In the genomic region with DNA sequence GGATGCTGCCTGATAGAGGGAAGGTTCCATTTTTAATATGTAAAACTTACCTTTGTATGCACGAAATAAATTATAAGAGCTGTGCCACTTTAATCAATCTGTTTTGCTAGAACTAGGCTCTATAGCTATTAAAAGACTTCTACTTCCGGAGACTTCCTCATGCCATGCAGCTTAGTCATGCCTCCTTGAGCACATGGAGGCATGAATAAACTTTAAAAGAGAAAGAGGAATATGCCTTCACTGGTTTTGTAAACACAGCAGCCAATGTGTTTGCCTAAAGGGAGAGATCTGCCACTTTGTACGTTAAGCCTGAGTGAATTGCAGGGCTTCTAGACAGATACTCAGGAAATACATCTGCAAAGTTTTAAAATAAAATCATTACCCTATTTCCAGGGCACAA, we compare ENCODE assay signal across 9 cellular contexts.
DNase-seq lines count a peak whose midpoint lies in the region; ATAC-seq and TF ChIP-seq lines count a peak whose summit lies in the region.
"Had no signal": no experiment of that assay in that cellular context is flagged by ENCODE, and none has a peak within 500 bp of the region (broad histone marks: within the 10 kb centered on the region; RNA-seq: fewer than 3 reads in every experiment).

No MANE protein-coding gene starts in this region.

- H3K36me3 ChIP-seq in endocrine pancreas (ENCODE audit: control insufficient read depth, insufficient read depth, low read length) (no peaks in the 10 kb centered on the region), sigmoid colon (no peaks in the 10 kb centered on the region)

- H3K27ac ChIP-seq in sigmoid colon = peak overlapping the region in 1 of 4 donors; percentile 5

- no peak overlapping the region for H3K9ac ChIP-seq in endocrine pancreas (ENCODE audit: control insufficient read depth, insufficient read depth, low read length)

- no peak for TF ChIP-seq EP300 in sigmoid colon (IDR thresholded peaks at IDR 0.05)

- CTCF ChIA-PET in activated CD8-positive, alpha-beta T cell treated with anti-CD3 and anti-CD28 coated beads for 36 hours (lab: Charles Lee) = no interaction called here

- intact Hi-C loops in activated CD8-positive, alpha-beta T cell treated with anti-CD3 and anti-CD28 coated beads for 36 hours (cut with micrococcal nuclease) = no loop called here
- intact Hi-C loops in sigmoid colon (cut with DNase I) = no loop called here

- H3K27me3 Mint-ChIP-seq in activated CD8-positive, alpha-beta T cell treated with anti-CD3 and anti-CD28 coated beads for 36 hours = no peaks in the 10 kb centered on the region

- H3K9me3 ChIP-seq in endocrine pancreas (ENCODE audit: control insufficient read depth, low read length) = no peaks in the 10 kb centered on the region
- no peaks in the 10 kb centered on the region for H3K9me3 ChIP-seq in sigmoid colon

- no peaks in the 10 kb centered on the region for H3K4me1 ChIP-seq in endocrine pancreas (ENCODE audit: control insufficient read depth, insufficient read depth, low read length)
- peaks cover 0 to 12% (median 9%) of the 10 kb centered on the region in 4 donors for H3K4me1 ChIP-seq in sigmoid colon

- 4 to 5% methylated on average over 3 of the region's 3 CpGs for WGBS in sigmoid colon, 2 donors

- H3K27me3 ChIP-seq in endocrine pancreas (ENCODE audit: control insufficient read depth, insufficient read depth, low read length) (no peaks in the 10 kb centered on the region), sigmoid colon (no peaks in the 10 kb centered on the region)

- no peaks in the 10 kb centered on the region for H3K36me3 Mint-ChIP-seq in activated CD8-positive, alpha-beta T cell treated with anti-CD3 and anti-CD28 coated beads for 36 hours (ENCODE audit: low read depth)

- H3K27ac Mint-ChIP-seq in activated CD8-positive, alpha-beta T cell treated with anti-CD3 and anti-CD28 coated beads for 36 hours = no peak overlapping the region

- POLR2A ChIA-PET in activated CD8-positive, alpha-beta T cell treated with anti-CD3 and anti-CD28 coated beads for 36 hours (lab: Charles Lee) = no interaction called here

- no peak for TF ChIP-seq POLR2A in sigmoid colon (IDR thresholded peaks at IDR 0.05)

- no peak for TF ChIP-seq CTCF in activated CD8-positive, alpha-beta T cell treated with anti-CD3 and anti-CD28 coated beads for 36 hours (IDR thresholded peaks at IDR 0.05)
- no peak for TF ChIP-seq CTCF in sigmoid colon (IDR thresholded peaks at IDR 0.05)

- H3K9me3 Mint-ChIP-seq in activated CD8-positive, alpha-beta T cell treated with anti-CD3 and anti-CD28 coated beads for 36 hours = peaks cover 7% of the 10 kb centered on the region

- no peaks in the 10 kb centered on the region for H3K4me1 Mint-ChIP-seq in activated CD8-positive, alpha-beta T cell treated with anti-CD3 and anti-CD28 coated beads for 36 hours (ENCODE audit: low read depth)

- H3K4me3 ChIP-seq in endocrine pancreas (ENCODE audit: control insufficient read depth, insufficient read depth, low read length) (peak overlapping the region; percentile 64), sigmoid colon (peak overlapping the region in 1 of 4 donors; percentile 8)

- peak; percentile 75 for DNase-seq in DMS79 (lab: John Stamatoyannopoulos, UW)
- peak; percentile 33 for DNase-seq in NCI-H69 (lab: John Stamatoyannopoulos, UW)
- peak; percentile 45 for DNase-seq in non-pigmented ciliary epithelial cell (ENCODE audit: low read depth)
- no peak for DNase-seq in occipital lobe (lab: John Stamatoyannopoulos, UW)
- no peak for DNase-seq in activated CD8-positive, alpha-beta T cell treated with anti-CD3 and anti-CD28 coated beads for 36 hours
- DNase-seq in sigmoid colon = no peak
- DNase-seq in DMS 273 (lab: John Stamatoyannopoulos, UW; ENCODE audit: unreplicated experiment) = no peak
- DNase-seq: IMR-90 had no signal

- no peak overlapping the region for H3K4me3 Mint-ChIP-seq in activated CD8-positive, alpha-beta T cell treated with anti-CD3 and anti-CD28 coated beads for 36 hours

- ATAC-seq in activated CD8-positive, alpha-beta T cell treated with anti-CD3 and anti-CD28 coated beads for 36 hours = no peak

Comparison
In these comparisons a context has a peak if more than half of its experiments do, and no peak if none do; other contexts are left out.
1. DNase-seq: peak in DMS79 (single experiment), NCI-H69 (single experiment) and non-pigmented ciliary epithelial cell (single experiment); none in occipital lobe (single experiment), activated CD8-positive, alpha-beta T cell treated with anti-CD3 and anti-CD28 coated beads for 36 hours (single experiment), sigmoid colon (single experiment) and DMS 273 (single experiment).